16 cellular contexts compared by ENCODE assay signal in the genomic region with DNA sequence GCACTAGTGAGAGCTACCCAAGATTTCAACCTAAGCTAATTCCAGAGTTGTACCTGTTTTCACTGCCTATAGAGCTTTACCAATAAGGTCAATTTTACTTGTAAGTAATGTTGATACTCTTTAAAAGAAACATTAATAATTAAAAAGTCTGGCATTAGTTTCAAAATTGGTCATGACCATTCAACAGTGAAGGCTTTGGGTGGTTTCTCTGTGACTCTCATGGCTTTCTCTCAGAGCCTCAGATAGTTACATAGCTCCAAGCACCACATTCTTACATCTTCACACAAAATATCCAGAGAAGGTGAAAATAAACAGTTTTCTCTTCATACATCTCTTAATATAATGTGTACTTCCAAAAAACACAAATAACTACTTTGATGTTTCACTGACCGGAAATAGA.
A peak's percentile ranks its signal among the peaks of the same experiment; 100 is the strongest.
DNase-seq lines count a peak whose midpoint lies in the region; ATAC-seq and TF ChIP-seq lines count a peak whose summit lies in the region.
"Had no signal": no experiment of that assay in that cellular context is flagged by ENCODE, and none has a peak within 500 bp of the region (broad histone marks: within the 10 kb centered on the region; RNA-seq: fewer than 3 reads in every experiment).

No MANE protein-coding gene starts in this region.

- no peaks in the 10 kb centered on the region for H3K27me3 Mint-ChIP-seq in activated naive CD4-positive, alpha-beta T cell treated with anti-CD3 and anti-CD28 coated beads, Interleukin-2, amount 10 ng/mL, durations not matched to agents 7 days and 5 days

- H3K9me3 ChIP-seq in OCI-LY3 (ENCODE audit: insufficient read depth, low read length), result 0 out of 2 replicates have a peak, but pooled peaks cover 3% of the 10 kb centered on the region

- H3K79me2 ChIP-seq in OCI-LY3 (ENCODE audit: low read length), result no peaks in the 10 kb centered on the region

- no peak overlapping the region for H2AFZ ChIP-seq in OCI-LY3 (ENCODE audit: low read depth, low read length)
- H2AFZ ChIP-seq: GM23248 had no signal

- H3K9me3 Mint-ChIP-seq in activated naive CD4-positive, alpha-beta T cell treated with anti-CD3 and anti-CD28 coated beads, Interleukin-2, amount 10 ng/mL, durations not matched to agents 7 days and 5 days, result no peaks in the 10 kb centered on the region
- H3K9me3 Mint-ChIP-seq: CD14-positive monocyte; CD8-positive, alpha-beta T cell had no signal

- H3K27ac ChIP-seq in OCI-LY3 (ENCODE audit: low read length), result no peak overlapping the region
- H3K27ac ChIP-seq: GM23248 had no signal

- H3K4me3 ChIP-seq in OCI-LY3 (ENCODE audit: low read length), result no peak overlapping the region
- H3K4me3 ChIP-seq: GM23248 had no signal

- DNase-seq in NCI-H1048 (lab: John Stamatoyannopoulos, UW) (no peak), T-helper 1 cell (no peak)
- no peak for DNase-seq in activated naive CD4-positive, alpha-beta T cell treated with anti-CD3 and anti-CD28 coated beads, Interleukin-2, amount 10 ng/mL, durations not matched to agents 7 days and 5 days
- DNase-seq: CD8-positive, alpha-beta T cell; COR-L47; DMS153; DMS79 treated with DMSO at 0.1 percent for 48 hours; EL; GM23248; IMR-90; KG1 had no signal

- no peaks in the 10 kb centered on the region for H3K36me3 ChIP-seq in OCI-LY3 (replicated peaks; ENCODE audit: low read depth, low read length)

- no peak for TF ChIP-seq CTCF in OCI-LY3 (IDR thresholded peaks at IDR 0.05; ENCODE audit: low read depth, low read length)

- CTCF ChIA-PET in activated naive CD4-positive, alpha-beta T cell treated with anti-CD3 and anti-CD28 coated beads, Interleukin-2, amount 10 ng/mL, durations not matched to agents 7 days and 5 days (lab: Charles Lee), result no interaction called here

- H3K9ac ChIP-seq in OCI-LY3 (ENCODE audit: low read length), result no peak overlapping the region
- H3K9ac ChIP-seq: GM23248 had no signal

- H3K4me1 Mint-ChIP-seq in activated naive CD4-positive, alpha-beta T cell treated with anti-CD3 and anti-CD28 coated beads, Interleukin-2, amount 10 ng/mL, durations not matched to agents 7 days and 5 days, result no peaks in the 10 kb centered on the region
- H3K4me1 Mint-ChIP-seq: CD14-positive monocyte had no signal

- H4K20me1 ChIP-seq in OCI-LY3 (ENCODE audit: insufficient read depth, low read length), result no peaks in the 10 kb centered on the region

- peaks cover 16% of the 10 kb centered on the region for H3K4me1 ChIP-seq in OCI-LY3 (ENCODE audit: low read length)

- no peak overlapping the region for H3K27ac Mint-ChIP-seq in activated naive CD4-positive, alpha-beta T cell treated with anti-CD3 and anti-CD28 coated beads, Interleukin-2, amount 10 ng/mL, durations not matched to agents 7 days and 5 days
- H3K27ac Mint-ChIP-seq: CD14-positive monocyte; CD8-positive, alpha-beta T cell had no signal

- H3K27me3 ChIP-seq in OCI-LY3 (ENCODE audit: low read depth, low read length), result no peaks in the 10 kb centered on the region

- H3K4me3 Mint-ChIP-seq in activated naive CD4-positive, alpha-beta T cell treated with anti-CD3 and anti-CD28 coated beads, Interleukin-2, amount 10 ng/mL, durations not matched to agents 7 days and 5 days, result no peak overlapping the region
- H3K4me3 Mint-ChIP-seq: CD14-positive monocyte; CD8-positive, alpha-beta T cell had no signal

- ATAC-seq in GM18867 (IDR thresholded peaks at IDR 0.05; ENCODE audit: unreplicated experiment) (peak; percentile 40), GM19468 (IDR thresholded peaks at IDR 0.05; ENCODE audit: extremely low read depth, unreplicated experiment) (peak; percentile 46)
- ATAC-seq: CD8-positive, alpha-beta T cell; HCT116 had no signal

- H3K36me3 Mint-ChIP-seq in activated naive CD4-positive, alpha-beta T cell treated with anti-CD3 and anti-CD28 coated beads, Interleukin-2, amount 10 ng/mL, durations not matched to agents 7 days and 5 days, result no peaks in the 10 kb centered on the region
- H3K36me3 Mint-ChIP-seq: CD14-positive monocyte had no signal

- H3K4me2 ChIP-seq in OCI-LY3 (ENCODE audit: low read length), result peak overlapping the region; percentile 36
